Comparison of ENCODE assay signal across 9 cellular contexts in the genomic region with DNA sequence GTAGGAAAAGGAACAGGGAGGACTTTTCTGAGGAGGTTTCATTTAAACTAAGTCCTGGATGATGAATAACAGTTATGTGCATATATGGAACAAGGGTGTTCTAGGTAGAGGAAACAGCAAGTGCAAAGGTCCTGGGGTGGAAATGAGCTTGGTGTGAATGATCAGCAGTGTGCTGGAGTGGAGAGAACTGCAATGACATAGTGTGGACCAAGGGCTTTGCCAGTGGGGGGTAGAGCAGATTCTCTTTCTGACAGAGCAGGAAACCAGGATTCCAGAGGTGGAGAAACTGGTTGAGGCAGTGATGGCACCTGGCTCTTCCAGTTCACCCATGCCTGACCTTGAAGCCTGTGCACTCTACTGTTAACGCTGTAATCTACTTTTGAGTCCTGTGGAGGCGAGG.
A peak's percentile ranks its signal among the peaks of the same experiment; 100 is the strongest.
DNase-seq lines count a peak whose midpoint lies in the region; ATAC-seq lines count a peak whose summit lies in the region.
"Had no signal": no experiment of that assay in that cellular context is flagged by ENCODE, and none has a peak within 500 bp of the region (broad histone marks: within the 10 kb centered on the region; RNA-seq: fewer than 3 reads in every experiment).

No MANE protein-coding gene starts in this region.

- H3K27me3 Mint-ChIP-seq in central memory CD8-positive, alpha-beta T cell, result no peaks in the 10 kb centered on the region
- no peaks in the 10 kb centered on the region for H3K27me3 Mint-ChIP-seq in stimulated activated naive B cell treated with anti-CD40 and anti-IgM and Interleukin-4, amounts not matched to agents 10 μg/mL and 1 μg/mL and 100 μg/mL, for 72 hours

- peak; percentile 24 for DNase-seq in activated effector memory CD4-positive, alpha-beta T cell treated with anti-CD3 and anti-CD28 coated beads, Interleukin-2, amount 50 U/mL, for 16 hours
- DNase-seq in activated effector memory CD4-positive, alpha-beta T cell treated with Interleukin-2 at 50 U/mL for 16 hours, result no peak
- no peak for DNase-seq in central memory CD8-positive, alpha-beta T cell (ENCODE audit: low spot score in 2 of 2)
- DNase-seq in stimulated activated naive B cell treated with anti-CD40 and anti-IgM and Interleukin-4, amounts not matched to agents 10 μg/mL and 1 μg/mL and 100 μg/mL, for 72 hours, result no peak
- no peak for DNase-seq in caudate nucleus (lab: John Stamatoyannopoulos, UW)
- DNase-seq: BE2C, NCI-H510A treated with DMSO at 0.1 percent for 48 hours, occipital lobe had no signal

- peak overlapping the region; percentile 75 for H3K4me3 Mint-ChIP-seq in central memory CD8-positive, alpha-beta T cell
- H3K4me3 Mint-ChIP-seq in stimulated activated naive B cell treated with anti-CD40 and anti-IgM and Interleukin-4, amounts not matched to agents 10 μg/mL and 1 μg/mL and 100 μg/mL, for 72 hours, result peak overlapping the region; percentile 54 to 76

- peak overlapping the region; percentile 73 for H3K27ac Mint-ChIP-seq in central memory CD8-positive, alpha-beta T cell (ENCODE audit: low read depth)
- peak overlapping the region; percentile 45 for H3K27ac Mint-ChIP-seq in stimulated activated naive B cell treated with anti-CD40 and anti-IgM and Interleukin-4, amounts not matched to agents 10 μg/mL and 1 μg/mL and 100 μg/mL, for 72 hours

- H3K36me3 Mint-ChIP-seq in central memory CD8-positive, alpha-beta T cell (ENCODE audit: insufficient read depth), result peaks cover 18% of the 10 kb centered on the region
- peaks cover 15 to 16% of the 10 kb centered on the region in 2 donors for H3K36me3 Mint-ChIP-seq in stimulated activated naive B cell treated with anti-CD40 and anti-IgM and Interleukin-4, amounts not matched to agents 10 μg/mL and 1 μg/mL and 100 μg/mL, for 72 hours

- H3K4me1 Mint-ChIP-seq in central memory CD8-positive, alpha-beta T cell, result peaks cover 58% of the 10 kb centered on the region
- H3K4me1 Mint-ChIP-seq in stimulated activated naive B cell treated with anti-CD40 and anti-IgM and Interleukin-4, amounts not matched to agents 10 μg/mL and 1 μg/mL and 100 μg/mL, for 72 hours, result peaks cover 20 to 46% of the 10 kb centered on the region in 2 donors

- ATAC-seq in central memory CD8-positive, alpha-beta T cell (replicated peaks; ENCODE audit: extremely low read depth, poor library complexity, severe bottlenecking), result no peak
- ATAC-seq in stimulated activated naive B cell treated with anti-CD40 and anti-IgM and Interleukin-4, amounts not matched to agents 10 μg/mL and 1 μg/mL and 100 μg/mL, for 72 hours (replicated peaks), result no peak
- ATAC-seq in GM18861 (IDR thresholded peaks at IDR 0.05; ENCODE audit: unreplicated experiment), result no peak

- no peak overlapping the region for H3K27ac ChIP-seq in caudate nucleus (ENCODE audit: low read depth, low read length)

- no peaks in the 10 kb centered on the region for H3K9me3 Mint-ChIP-seq in central memory CD8-positive, alpha-beta T cell
- H3K9me3 Mint-ChIP-seq in stimulated activated naive B cell treated with anti-CD40 and anti-IgM and Interleukin-4, amounts not matched to agents 10 μg/mL and 1 μg/mL and 100 μg/mL, for 72 hours, result no peaks in the 10 kb centered on the region
